In genomic region chr3:119647843-119648575, GRCh38 we compare ENCODE assay signal across 18 cellular contexts. TPM values are rescaled to one million over a fixed set of nuclear protein-coding genes. Genes with fewer than 3 reads are reported as not detected.
DNase-seq lines count a peak whose midpoint lies in the region; ATAC-seq, FAIRE-seq and TF ChIP-seq lines count a peak whose summit lies in the region.
"Had no signal": no experiment of that assay in that cellular context is flagged by ENCODE, and none has a peak within 500 bp of the region (broad histone marks: within the 10 kb centered on the region; RNA-seq: fewer than 3 reads in every experiment).

No MANE protein-coding gene starts in this region.

- intact Hi-C loops in body of pancreas (cut with DNase I) = no loop called here
- intact Hi-C loops in pancreas (cut with DNase I) = no loop called here
- intact Hi-C loops in tibial artery (cut with DNase I; ENCODE audit: low total_unique reads) = loop anchor here (10.0 kb wide), 1 partner anchor 1627 kb away; no protein-coding TSS in a partner anchor

- TF ChIP-seq CTCF in body of pancreas (IDR thresholded peaks at IDR 0.05) (no peak), fibroblast of pulmonary artery (IDR thresholded peaks at IDR 0.05; ENCODE audit: low read length, missing control alignments) (no peak), pancreas (IDR thresholded peaks at IDR 0.05) (no peak), tibial artery (IDR thresholded peaks at IDR 0.05) (no peak)

- ATAC-seq in body of pancreas (no peak), pancreas (peak in 3 of 4 donors; percentile 30 to 58 (median 52)), HG03045 (IDR thresholded peaks at IDR 0.05; ENCODE audit: unreplicated experiment) (no peak), GM19452 (IDR thresholded peaks at IDR 0.05; ENCODE audit: unreplicated experiment) (no peak)
- ATAC-seq: left colon had no signal

- no peak for FAIRE-seq in pancreas (lab: Jason Lieb, UNC)
- FAIRE-seq: small intestine had no signal

- WGBS in body of pancreas, 2 donors = 62 to 73% methylated on average over 12 of the region's 12 CpGs
- WGBS in pancreas, 2 donors = 61 to 63% methylated on average over 12 of the region's 12 CpGs

- peak overlapping the region; percentile 14 to 58 (median 35) for H3K27ac ChIP-seq in body of pancreas
- H3K27ac ChIP-seq in pancreas = peak overlapping the region in 3 of 4 donors; percentile 15 to 62 (median 16)
- H3K27ac ChIP-seq in tibial artery = peak overlapping the region; percentile 55 to 59
- H3K27ac ChIP-seq: brain microvascular endothelial cell, KMS-11 had no signal

- no peak for TF ChIP-seq POLR2A in body of pancreas (IDR thresholded peaks at IDR 0.05)

- H3K36me3 ChIP-seq in body of pancreas (replicated peaks in 1 of 2; ENCODE audit: insufficient read depth in 1 of 2, low read depth in 2 of 2) (no peaks in the 10 kb centered on the region), pancreas (no peaks in the 10 kb centered on the region), tibial artery (peaks cover 0 to 15% (median 0%) of the 10 kb centered on the region in 3 donors)
- H3K36me3 ChIP-seq: brain microvascular endothelial cell had no signal

- H3K4me1 ChIP-seq in body of pancreas (peaks cover 6% of the 10 kb centered on the region), pancreas (no peaks in the 10 kb centered on the region), tibial artery (peaks cover 0 to 15% (median 3%) of the 10 kb centered on the region in 4 donors)

- H3K4me3 ChIP-seq in body of pancreas = no peak overlapping the region
- H3K4me3 ChIP-seq in fibroblast of pulmonary artery (replicated peaks; ENCODE audit: low read depth, low read length) = no peak overlapping the region
- no peak overlapping the region for H3K4me3 ChIP-seq in pancreas
- no peak overlapping the region for H3K4me3 ChIP-seq in tibial artery

- DNase-seq in body of pancreas (no peak), fibroblast of pulmonary artery (ENCODE audit: low read depth) (peak; percentile 50), pancreas (no peak), tibial artery (no peak), NCI-H1105 treated with DMSO at 0.1 percent for 48 hours (lab: John Stamatoyannopoulos, UW) (no peak)
- DNase-seq: activated gamma-delta T cell, brain microvascular endothelial cell, C1 segment of cervical spinal cord, EL, left colon, NCI-H1436, NCI-H446, small intestine had no signal

- H3K9me3 ChIP-seq in body of pancreas (no peaks in the 10 kb centered on the region), pancreas (no peaks in the 10 kb centered on the region), tibial artery (no peaks in the 10 kb centered on the region)

- no peaks in the 10 kb centered on the region for H3K27me3 ChIP-seq in body of pancreas
- H3K27me3 ChIP-seq in pancreas = no peaks in the 10 kb centered on the region
- no peaks in the 10 kb centered on the region for H3K27me3 ChIP-seq in tibial artery
- H3K27me3 ChIP-seq: brain microvascular endothelial cell had no signal

RNA-seq across cellular contexts. Expression of gene POPDC2, which starts 12.4 kb away (rescaled TPM):
- total RNA-seq in body of pancreas = under 1 TPM; 0.78 to 0.99 TPM
- 1 to 10 TPM in 3 of 6 donors, under 1 TPM in 3; 0.52 to 3.3 (median 1.0) TPM for total RNA-seq in pancreas
- 1 to 10 TPM; 4.0 to 6.7 TPM for polyA plus RNA-seq in pancreas

RNA-seq across cellular contexts. Expression of gene COX17, which starts 29.2 kb away (rescaled TPM):
- total RNA-seq in body of pancreas = 10 to 100 TPM; 13.8 to 29.6 TPM
- total RNA-seq in pancreas = 10 to 100 TPM; 13.6 to 24.6 (median 18.6) TPM
- 100 to 1,000 TPM; 118 to 124 TPM for polyA plus RNA-seq in pancreas

RNA-seq across cellular contexts. Expression of gene PLA1A, which starts 50.3 kb away (rescaled TPM):
- total RNA-seq in body of pancreas (1 to 10 TPM in 1 of 2 donors, not detected in 1; 4.4 TPM), pancreas (1 to 10 TPM in 5 of 6 donors, under 1 TPM in 1; 0.95 to 3.2 (median 1.3) TPM)
- 1 to 10 TPM; 1.2 to 3.6 TPM for polyA plus RNA-seq in pancreas
- polyA plus RNA-seq: neural cell had no signal

RNA-seq across cellular contexts. Expression of gene CFAP91, which starts 54.8 kb away (rescaled TPM):
- total RNA-seq in body of pancreas = 10 to 100 TPM; 21.5 to 47.8 TPM
- total RNA-seq in pancreas = 10 to 100 TPM in 4 of 6 donors, 1 to 10 TPM in 2; 8.6 to 20.9 (median 13.3) TPM
- polyA plus RNA-seq in pancreas = 10 to 100 TPM in 1 of 2 donors, 1 to 10 TPM in 1; 9.2 to 14.9 TPM
- total RNA-seq: SK-MEL-5 had no signal

Comparison
In these comparisons a context has a peak if more than half of its experiments do, and no peak if none do; other contexts are left out.
1. ATAC-seq: peak in pancreas (3 of 4); none in body of pancreas (single experiment), HG03045 (single experiment) and GM19452 (single experiment).
2. Peak in every context shown above with its lines, with median percentiles within 50 percentile points of each other: H3K27ac ChIP-seq.